27 cellular contexts compared by ENCODE assay signal in genomic region chr2:241454837-241455485, GRCh38.
"Had no signal": no experiment of that assay in that cellular context is flagged by ENCODE, and none has a peak within 500 bp of the region (broad histone marks: within the 10 kb centered on the region; RNA-seq: fewer than 3 reads in every experiment).

No MANE protein-coding gene starts in this region.

- H3K4me1 Mint-ChIP-seq: activated B cell treated with CpG ODN at 0.5 μM for 24 hours; activated CD4-positive, alpha-beta memory T cell treated with anti-CD3 and anti-CD28 coated beads, Interleukin-2, amount 10 ng/mL, durations not matched to agents 7 days and 5 days; activated CD8-positive, alpha-beta memory T cell treated with anti-CD3 and anti-CD28 coated beads, Interleukin-2, amount 10 ng/mL, durations not matched to agents 7 days and 5 days; activated naive CD8-positive, alpha-beta T cell treated with anti-CD3 and anti-CD28 coated beads for 36 hours; endodermal cell; nephron progenitor cell had no signal

- H3K4me1 ChIP-seq: right atrium auricular region, thyroid gland had no signal

- H3K36me3 Mint-ChIP-seq: activated CD8-positive, alpha-beta memory T cell treated with anti-CD3 and anti-CD28 coated beads, Interleukin-2, amount 10 ng/mL, durations not matched to agents 7 days and 5 days had no signal

- H3K27me3 ChIP-seq: body of pancreas, dorsolateral prefrontal cortex, right atrium auricular region, thyroid gland had no signal

- H3K4me3 ChIP-seq: body of pancreas, dorsolateral prefrontal cortex, lung, right atrium auricular region, thyroid gland had no signal

- H3K4me3 Mint-ChIP-seq: activated B cell treated with CpG ODN at 0.5 μM for 24 hours; activated CD4-positive, alpha-beta memory T cell treated with anti-CD3 and anti-CD28 coated beads, Interleukin-2, amount 10 ng/mL, durations not matched to agents 7 days and 5 days; activated CD8-positive, alpha-beta memory T cell treated with anti-CD3 and anti-CD28 coated beads, Interleukin-2, amount 10 ng/mL, durations not matched to agents 7 days and 5 days; activated naive CD8-positive, alpha-beta T cell treated with anti-CD3 and anti-CD28 coated beads for 36 hours; endodermal cell; nephron progenitor cell had no signal

- H3K27me3 Mint-ChIP-seq: activated B cell treated with CpG ODN at 0.5 μM for 24 hours; activated CD8-positive, alpha-beta memory T cell treated with anti-CD3 and anti-CD28 coated beads, Interleukin-2, amount 10 ng/mL, durations not matched to agents 7 days and 5 days; progenitor cell of endocrine pancreas had no signal

- H3K27ac ChIP-seq: body of pancreas, dorsolateral prefrontal cortex, right atrium auricular region, thyroid gland had no signal

- H3K27ac Mint-ChIP-seq: activated B cell treated with CpG ODN at 0.5 μM for 24 hours; activated CD4-positive, alpha-beta memory T cell treated with anti-CD3 and anti-CD28 coated beads, Interleukin-2, amount 10 ng/mL, durations not matched to agents 7 days and 5 days; activated CD8-positive, alpha-beta memory T cell treated with anti-CD3 and anti-CD28 coated beads, Interleukin-2, amount 10 ng/mL, durations not matched to agents 7 days and 5 days; activated naive CD8-positive, alpha-beta T cell treated with anti-CD3 and anti-CD28 coated beads for 36 hours; endodermal cell; nephron progenitor cell; progenitor cell of endocrine pancreas had no signal

- DNase-seq: activated B cell treated with CpG ODN at 0.5 μM for 24 hours; activated CD4-positive, alpha-beta memory T cell treated with anti-CD3 and anti-CD28 coated beads, Interleukin-2, amount 10 ng/mL, durations not matched to agents 7 days and 5 days; activated CD4-positive, alpha-beta T cell treated with anti-CD3 and anti-CD28 coated beads for 48 hours; activated CD8-positive, alpha-beta memory T cell treated with anti-CD3 and anti-CD28 coated beads, Interleukin-2, amount 10 ng/mL, durations not matched to agents 7 days and 5 days; activated naive CD4-positive, alpha-beta T cell; activated naive CD8-positive, alpha-beta T cell treated with anti-CD3 and anti-CD28 coated beads for 36 hours; body of pancreas; central memory CD4-positive, alpha-beta T cell; dorsolateral prefrontal cortex; endodermal cell; foreskin fibroblast; hippocampal formation; midbrain; nephron progenitor cell; stimulated activated CD4-positive, alpha-beta T cell treated with anti-CD3 and anti-CD28 coated beads, Interleukin-12 subunit alpha, Interleukin-12 subunit beta, amount 100 ng/mL, for 4 hours; stimulated activated CD4-positive, alpha-beta T cell treated with anti-CD3 and anti-CD28 coated beads, Interleukin-1b, Interleukin-23, amount 100 ng/mL, for 48 hours; stimulated activated CD8-positive, alpha-beta memory T cell treated with anti-CD3 and anti-CD28 coated beads, Interleukin-4, amount 100 ng/mL, for 48 hours; stimulated activated naive CD4-positive, alpha-beta T cell; T-helper 1 cell; T-helper 9 cell; thyroid gland had no signal

- H3K36me3 ChIP-seq: right atrium auricular region, thyroid gland had no signal

- ATAC-seq: activated CD8-positive, alpha-beta memory T cell treated with anti-CD3 and anti-CD28 coated beads, Interleukin-2, amount 10 ng/mL, durations not matched to agents 7 days and 5 days; body of pancreas; left lobe of liver had no signal

- H3K9me3 ChIP-seq: body of pancreas, right atrium auricular region, thyroid gland had no signal

- H3K9me3 Mint-ChIP-seq: activated B cell treated with CpG ODN at 0.5 μM for 24 hours; activated CD4-positive, alpha-beta memory T cell treated with anti-CD3 and anti-CD28 coated beads, Interleukin-2, amount 10 ng/mL, durations not matched to agents 7 days and 5 days; activated naive CD8-positive, alpha-beta T cell treated with anti-CD3 and anti-CD28 coated beads for 36 hours; endodermal cell; nephron progenitor cell had no signal

- FAIRE-seq: colon, keratinocyte had no signal
